Comparison of ENCODE assay signal across 8 cellular contexts in genomic region chr1:172895050-172895460, GRCh38.
A peak's percentile ranks its signal among the peaks of the same experiment; 100 is the strongest.
DNase-seq lines count a peak whose midpoint lies in the region; ATAC-seq and TF ChIP-seq lines count a peak whose summit lies in the region.

No MANE protein-coding gene starts in this region.

- peak; percentile 75 for ATAC-seq in GM19438 (IDR thresholded peaks at IDR 0.05; ENCODE audit: low read depth, unreplicated experiment)
- no peak for ATAC-seq in GM19324 (IDR thresholded peaks at IDR 0.05; ENCODE audit: low FRiP score, unreplicated experiment)
- ATAC-seq in HG03095 (IDR thresholded peaks at IDR 0.05; ENCODE audit: unreplicated experiment), result no peak

- DNase-seq in DMS53 treated with DMSO at 0.1 percent for 48 hours (lab: John Stamatoyannopoulos, UW; ENCODE audit: unreplicated experiment), result peak; percentile 13
- peak; percentile 44 for DNase-seq in Jurkat, Clone E6-1 (ENCODE audit: low read depth, low spot score)
- no peak for DNase-seq in epithelial cell of proximal tubule (ENCODE audit: low read depth)
- DNase-seq in SHP77 treated with DMSO at 0.1 percent for 48 hours (lab: John Stamatoyannopoulos, UW), result no peak
- DNase-seq in NCI-H2196 (lab: John Stamatoyannopoulos, UW; ENCODE audit: unreplicated experiment), result no peak

- no peak overlapping the region for H3K4me3 ChIP-seq in Jurkat, Clone E6-1 (ENCODE audit: low read length)
- H3K4me3 ChIP-seq in epithelial cell of proximal tubule (ENCODE audit: low read depth, low read length), result peak overlapping the region; percentile 1

- no peak for TF ChIP-seq CTCF in epithelial cell of proximal tubule (conservative IDR thresholded peaks at IDR 0.05; ENCODE audit: low read depth, low read length)

Comparison
In these comparisons a context has a peak if more than half of its experiments do, and no peak if none do; other contexts are left out.
1. DNase-seq: peak in DMS53 treated with DMSO at 0.1 percent for 48 hours (single experiment) and Jurkat, Clone E6-1 (single experiment); none in epithelial cell of proximal tubule (single experiment), SHP77 treated with DMSO at 0.1 percent for 48 hours (single experiment) and NCI-H2196 (single experiment).